In the genomic region with DNA sequence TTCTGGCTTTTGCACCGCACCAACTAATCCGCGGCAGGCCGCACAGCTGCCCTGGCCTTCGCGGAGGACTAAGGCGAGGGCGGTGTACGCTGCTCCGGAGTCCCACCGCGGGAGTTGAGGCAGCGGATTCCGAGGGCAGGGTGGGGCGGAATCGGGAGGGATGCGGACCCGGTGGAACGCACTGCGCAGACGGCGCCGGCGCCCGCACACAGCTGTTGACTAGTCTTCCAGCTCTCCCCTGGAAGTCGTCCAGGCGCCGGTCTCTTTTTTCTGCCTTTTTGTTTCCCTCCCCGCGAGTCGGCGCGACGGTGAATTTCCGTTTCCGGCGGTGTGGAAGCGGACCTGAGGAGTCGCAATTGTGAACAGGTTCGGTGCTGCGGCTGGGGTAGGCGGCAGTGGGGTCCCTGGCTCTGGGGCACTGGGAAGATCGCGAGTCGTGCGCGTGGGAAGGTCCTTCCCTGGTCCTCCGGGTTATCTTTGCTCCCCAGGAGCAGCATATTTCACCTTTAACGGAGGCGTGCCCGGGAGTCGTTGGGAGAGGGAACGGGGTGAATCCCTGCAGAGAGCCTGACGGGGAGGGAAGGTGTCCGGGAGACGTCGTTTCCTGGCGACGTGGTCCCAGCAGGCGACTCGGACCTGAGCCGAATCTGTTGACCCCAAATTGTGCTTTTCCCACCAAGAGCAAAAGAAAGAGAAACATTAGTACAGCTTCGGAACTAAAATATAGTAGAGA, we compare ENCODE assay signal across 8 cellular contexts.
A peak's percentile ranks its signal among the peaks of the same experiment; 100 is the strongest.
DNase-seq lines count a peak whose midpoint lies in the region; ATAC-seq and TF ChIP-seq lines count a peak whose summit lies in the region.

A gene (plus strand): TSS at position 319 of the 733 bp plus-strand sequence. CDS start 5,195 bp downstream, outside the sequence.

- H3K27ac ChIP-seq in brain microvascular endothelial cell (peak within 1 kb of the TSS; percentile 87), iPS-18a (ENCODE audit: low read length) (peak within 1 kb of the TSS; percentile 27)

- in situ Hi-C loops in brain microvascular endothelial cell (cut with HindIII; ENCODE audit: low pct_ligation_motif_present, low sequenced_read_pairs), result no loop called here

- H3K4me1 ChIP-seq in iPS-18a (ENCODE audit: control insufficient read depth, low read depth, low read length), result no peaks in the 10 kb centered on the region

- no peaks in the 10 kb centered on the region for H3K27me3 ChIP-seq in brain microvascular endothelial cell (replicated peaks)
- H3K27me3 ChIP-seq in iPS-18a (ENCODE audit: control insufficient read depth, insufficient read depth, low read length), result no peaks in the 10 kb centered on the region

- peak; percentile 78 for ATAC-seq in HG02571 (IDR thresholded peaks at IDR 0.05; ENCODE audit: unreplicated experiment)

- no peaks in the 10 kb centered on the region for H3K36me3 ChIP-seq in brain microvascular endothelial cell (replicated peaks)
- no peaks in the 10 kb centered on the region for H3K36me3 ChIP-seq in iPS-18a (ENCODE audit: control insufficient read depth, low read depth, low read length)

- TF ChIP-seq CTCF in GM12864 (IDR thresholded peaks at IDR 0.05; ENCODE audit: low read depth, low read length, missing control alignments) (no peak), brain microvascular endothelial cell (IDR thresholded peaks at IDR 0.05; ENCODE audit: low read depth, low read length, missing control alignments) (no peak)

- no peaks in the 10 kb centered on the region for H3K9me3 ChIP-seq in iPS-18a (ENCODE audit: control insufficient read depth, low read depth, low read length)

- H3K4me3 ChIP-seq in GM12864 (ENCODE audit: low read depth, low read length), result peak within 1 kb of the TSS; percentile 66
- peak within 1 kb of the TSS; percentile 84 for H3K4me3 ChIP-seq in brain microvascular endothelial cell (ENCODE audit: low read depth, low read length)
- H3K4me3 ChIP-seq in iPS-18a (ENCODE audit: low read length), result peak within 1 kb of the TSS; percentile 93
- H3K4me3 ChIP-seq in skeletal muscle cell (ENCODE audit: low read depth, low read length), result peak within 1 kb of the TSS; percentile 63

- H3K9ac ChIP-seq in iPS-18a (ENCODE audit: low read length), result peak within 1 kb of the TSS; percentile 84

- DNase-seq in GM12864 (ENCODE audit: low read depth), result no peak
- peak; percentile 76 for DNase-seq in NCI-H146 (lab: John Stamatoyannopoulos, UW)
- DNase-seq in UCSD-AML1 (lab: John Stamatoyannopoulos, UW; ENCODE audit: unreplicated experiment), result peak; percentile 39
- DNase-seq in brain microvascular endothelial cell, result peak; percentile 83
- peak; percentile 30 for DNase-seq in skeletal muscle cell (ENCODE audit: low read depth)
- no peak for DNase-seq in KG1 (lab: John Stamatoyannopoulos, UW)

Comparison
In these comparisons a context has a peak if more than half of its experiments do, and no peak if none do; other contexts are left out.
1. DNase-seq: peak in NCI-H146 (single experiment), UCSD-AML1 (single experiment), brain microvascular endothelial cell (single experiment) and skeletal muscle cell (single experiment); none in GM12864 (single experiment) and KG1 (single experiment).
2. Peak in every context shown above with its lines, with median percentiles within 50 percentile points of each other: H3K4me3 ChIP-seq.